ENCODE assay signal across 8 cellular contexts in the genomic region with DNA sequence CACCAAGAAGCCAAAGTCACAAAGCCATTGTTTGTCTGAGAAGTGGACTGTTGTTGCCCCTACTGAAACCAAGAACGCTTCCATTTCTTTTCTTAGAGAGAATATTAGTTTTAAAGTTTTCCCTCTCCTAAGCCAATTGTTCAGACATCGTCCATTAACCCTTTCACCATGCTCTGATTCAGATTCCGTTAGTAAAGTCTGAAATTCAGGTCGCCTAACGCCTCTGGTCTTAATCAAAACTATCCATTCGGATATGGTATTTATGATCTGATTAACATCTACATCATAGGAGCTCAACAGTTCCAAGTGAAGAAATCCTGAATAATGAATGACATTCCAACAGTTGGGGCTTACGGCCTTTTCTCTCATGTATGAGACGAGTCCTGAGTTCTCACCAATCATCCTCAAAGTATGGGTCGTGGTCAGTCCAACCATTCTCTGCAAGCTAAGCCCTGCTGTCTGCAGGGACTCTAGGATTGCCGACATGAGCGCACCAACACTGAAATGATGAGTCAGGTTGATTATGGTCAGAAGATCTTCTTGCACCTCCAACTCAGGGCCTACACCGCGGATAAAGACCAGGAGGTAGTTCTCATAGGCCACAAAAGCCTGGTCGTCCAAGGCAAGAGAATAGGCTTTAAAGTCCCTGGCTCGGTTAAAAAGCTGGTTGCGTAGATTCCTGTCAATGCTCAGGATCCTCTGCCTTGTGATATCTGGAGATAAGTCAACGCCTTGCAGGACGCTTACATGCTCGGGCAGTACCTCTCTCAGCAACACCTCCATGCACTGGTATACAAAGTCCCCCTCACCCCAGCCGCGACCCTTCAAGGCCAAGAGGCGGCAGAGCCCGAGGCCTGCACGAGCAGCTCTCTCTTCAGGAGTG. TPM values are rescaled to one million over a fixed set of nuclear protein-coding genes. Genes with fewer than 3 reads are reported as not detected.
DNase-seq lines count a peak whose midpoint lies in the region; ATAC-seq and TF ChIP-seq lines count a peak whose summit lies in the region.

No MANE protein-coding gene starts in this region.

- intact Hi-C loops in sigmoid colon (cut with DNase I) = loop anchor here (2.0 kb wide), 1 partner anchor 221 kb away; no protein-coding TSS in a partner anchor

- H3K9me3 Mint-ChIP-seq in activated T-helper 17 cell treated with anti-CD3 and anti-CD28 coated beads, Interleukin-2, amount 50 U/mL, for 72 hours = no peaks in the 10 kb centered on the region

- TF ChIP-seq CTCF in Peyer's patch (IDR thresholded peaks at IDR 0.05) (no peak), fibroblast of the aortic adventitia (IDR thresholded peaks at IDR 0.05; ENCODE audit: insufficient read depth, low read length) (no peak), sigmoid colon (IDR thresholded peaks at IDR 0.05) (no peak)

- H3K4me3 Mint-ChIP-seq in activated T-helper 17 cell treated with anti-CD3 and anti-CD28 coated beads, Interleukin-2, amount 50 U/mL, for 72 hours = no peak overlapping the region

- peaks cover 29% of the 10 kb centered on the region for H3K4me1 Mint-ChIP-seq in activated T-helper 17 cell treated with anti-CD3 and anti-CD28 coated beads, Interleukin-2, amount 50 U/mL, for 72 hours

- no peaks in the 10 kb centered on the region for H3K9me3 ChIP-seq in Peyer's patch
- no peaks in the 10 kb centered on the region for H3K9me3 ChIP-seq in sigmoid colon

- no peaks in the 10 kb centered on the region for H3K36me3 Mint-ChIP-seq in activated T-helper 17 cell treated with anti-CD3 and anti-CD28 coated beads, Interleukin-2, amount 50 U/mL, for 72 hours (ENCODE audit: low read depth)

- 17 to 26% methylated on average over 24 of the region's 24 CpGs for WGBS in sigmoid colon, 2 donors

- ATAC-seq in activated T-helper 17 cell treated with anti-CD3 and anti-CD28 coated beads, Interleukin-2, amount 50 U/mL, for 72 hours (replicated peaks) = no peak
- ATAC-seq in HG02885 (IDR thresholded peaks at IDR 0.05; ENCODE audit: poor library complexity, unreplicated experiment) = no peak

- TF ChIP-seq POLR2A in Peyer's patch (IDR thresholded peaks at IDR 0.05) = no peak
- TF ChIP-seq POLR2A in sigmoid colon (IDR thresholded peaks at IDR 0.05) = no peak

- DNase-seq in GM04504 (ENCODE audit: low read depth) (peak; percentile 24), Peyer's patch (peak in 1 of 3 donors; percentile 51), fibroblast of the aortic adventitia (ENCODE audit: low read depth) (peak; percentile 64), sigmoid colon (peak; percentile 71), COLO668 (lab: John Stamatoyannopoulos, UW; ENCODE audit: unreplicated experiment) (no peak)
- DNase-seq in effector CD4-positive, alpha-beta T cell = no peak

- TF ChIP-seq EP300 in sigmoid colon (IDR thresholded peaks at IDR 0.05) = no peak

- H3K36me3 ChIP-seq in Peyer's patch (peaks cover 0 to 20% (median 0%) of the 10 kb centered on the region in 3 donors), sigmoid colon (peaks cover 0 to 30% (median 2%) of the 10 kb centered on the region in 4 donors)

- H3K27ac ChIP-seq in Peyer's patch (peak overlapping the region; percentile 95 to 100 (median 98)), sigmoid colon (peak overlapping the region; percentile 96 to 98 (median 97))

- H3K27me3 Mint-ChIP-seq in activated T-helper 17 cell treated with anti-CD3 and anti-CD28 coated beads, Interleukin-2, amount 50 U/mL, for 72 hours = no peaks in the 10 kb centered on the region

- no peak overlapping the region for H3K27ac Mint-ChIP-seq in activated T-helper 17 cell treated with anti-CD3 and anti-CD28 coated beads, Interleukin-2, amount 50 U/mL, for 72 hours

- H3K4me3 ChIP-seq in Peyer's patch (peak overlapping the region; percentile 64 to 81 (median 74)), fibroblast of the aortic adventitia (ENCODE audit: low read depth, low read length) (peak overlapping the region; percentile 97), sigmoid colon (peak overlapping the region; percentile 50 to 68 (median 63))

- no peaks in the 10 kb centered on the region for H3K27me3 ChIP-seq in Peyer's patch
- no peaks in the 10 kb centered on the region for H3K27me3 ChIP-seq in sigmoid colon

- H3K4me1 ChIP-seq in Peyer's patch = peaks cover 0 to 49% (median 19%) of the 10 kb centered on the region in 4 donors
- peaks cover 0 to 59% (median 52%) of the 10 kb centered on the region in 4 donors for H3K4me1 ChIP-seq in sigmoid colon

RNA-seq across cellular contexts. Expression of a gene that starts 0.8 kb away (rescaled TPM):
- total RNA-seq in Peyer's patch (10 to 100 TPM in 2 of 4 donors, 1 to 10 TPM in 2; 7.5 to 17.4 (median 10.6) TPM), fibroblast of the aortic adventitia (ENCODE audit: low replicate concordance) (26.5 and 45.6 TPM in 2 replicates), sigmoid colon (10 to 100 TPM; 11.8 to 18.9 (median 14.0) TPM)
- 1 to 10 TPM; 1.2 to 6.0 (median 5.2) TPM for polyA plus RNA-seq in sigmoid colon
- 10 to 100 TPM; 14.8 to 21.0 TPM for total RNA-seq in activated T-helper 17 cell treated with anti-CD3 and anti-CD28 coated beads, Interleukin-2, amount 50 U/mL, for 72 hours

RNA-seq across cellular contexts. Expression of a gene that starts 1.2 kb away (rescaled TPM):
- total RNA-seq in Peyer's patch (100 to 1,000 TPM in 1 of 4 donors, 10 to 100 TPM in 3; 21.4 to 149 (median 27.4) TPM), fibroblast of the aortic adventitia (ENCODE audit: low replicate concordance) (56.5 and 63.6 TPM in 2 replicates), sigmoid colon (10 to 100 TPM; 27.2 to 60.3 (median 36.5) TPM)
- 10 to 100 TPM in 2 of 3 donors, 1 to 10 TPM in 1; 9.0 to 20.8 (median 14.3) TPM for polyA plus RNA-seq in sigmoid colon
- total RNA-seq in activated T-helper 17 cell treated with anti-CD3 and anti-CD28 coated beads, Interleukin-2, amount 50 U/mL, for 72 hours = 10 to 100 TPM; 47.5 to 62.2 TPM

RNA-seq across cellular contexts. Expression of a gene that starts 47.3 kb away (rescaled TPM):
- total RNA-seq in Peyer's patch (10 to 100 TPM; 47.9 to 92.6 (median 59.9) TPM), fibroblast of the aortic adventitia (ENCODE audit: low replicate concordance) (32.9 and 123 TPM in 2 replicates), sigmoid colon (10 to 100 TPM in 3 of 4 donors, 1 to 10 TPM in 1; 8.6 to 26.3 (median 16.9) TPM)
- polyA plus RNA-seq in sigmoid colon = 10 to 100 TPM; 12.6 to 36.4 (median 26.1) TPM
- 10 to 100 TPM; 12.3 to 12.8 TPM for total RNA-seq in activated T-helper 17 cell treated with anti-CD3 and anti-CD28 coated beads, Interleukin-2, amount 50 U/mL, for 72 hours

Comparison
In these comparisons a context has a peak if more than half of its experiments do, and no peak if none do; other contexts are left out.
1. DNase-seq: peak in GM04504 (single experiment), fibroblast of the aortic adventitia (single experiment) and sigmoid colon (single experiment); none in COLO668 (single experiment) and effector CD4-positive, alpha-beta T cell (single experiment).
2. Peak in every context shown above with its lines, with median percentiles within 50 percentile points of each other: H3K4me3 ChIP-seq.